ENCODE assay signal across 21 cellular contexts in genomic region chr1:55617416-55617980, GRCh38.
"Had no signal": no experiment of that assay in that cellular context is flagged by ENCODE, and none has a peak within 500 bp of the region (broad histone marks: within the 10 kb centered on the region; RNA-seq: fewer than 3 reads in every experiment).

No MANE protein-coding gene starts in this region.

- FAIRE-seq: colon, endothelial cell of umbilical vein, frontal cortex, islet of Langerhans, keratinocyte had no signal

- H3K4me3 ChIP-seq: coronary artery, dorsolateral prefrontal cortex, esophagus muscularis mucosa, heart right ventricle, left ventricle myocardium inferior, lower lobe of right lung had no signal

- H3K4me1 ChIP-seq: esophagus muscularis mucosa, foreskin keratinocyte, heart right ventricle, left ventricle myocardium inferior, lower lobe of right lung had no signal

- ATAC-seq: foreskin keratinocyte, left cardiac atrium, left lobe of liver, lower lobe of right lung had no signal

- DNase-seq: dermis blood vessel endothelial cell; dorsolateral prefrontal cortex; effector CD4-positive, alpha-beta T cell; effector memory CD4-positive, alpha-beta T cell; foreskin keratinocyte; glutamatergic neuron; head of caudate nucleus; heart right ventricle; hippocampal formation; left cardiac atrium; left ventricle myocardium inferior; lower lobe of right lung; mesenchymal stem cell had no signal

- H3K27me3 ChIP-seq: esophagus muscularis mucosa, foreskin keratinocyte, heart right ventricle had no signal

- H3K27ac ChIP-seq: coronary artery, dorsolateral prefrontal cortex, esophagus muscularis mucosa, foreskin keratinocyte, heart right ventricle, left ventricle myocardium inferior, lower lobe of right lung had no signal

- H3K36me3 ChIP-seq: esophagus muscularis mucosa, heart right ventricle, left ventricle myocardium inferior, lower lobe of right lung had no signal
